Comparison of ENCODE assay signal across 1 cellular context in the genomic region with DNA sequence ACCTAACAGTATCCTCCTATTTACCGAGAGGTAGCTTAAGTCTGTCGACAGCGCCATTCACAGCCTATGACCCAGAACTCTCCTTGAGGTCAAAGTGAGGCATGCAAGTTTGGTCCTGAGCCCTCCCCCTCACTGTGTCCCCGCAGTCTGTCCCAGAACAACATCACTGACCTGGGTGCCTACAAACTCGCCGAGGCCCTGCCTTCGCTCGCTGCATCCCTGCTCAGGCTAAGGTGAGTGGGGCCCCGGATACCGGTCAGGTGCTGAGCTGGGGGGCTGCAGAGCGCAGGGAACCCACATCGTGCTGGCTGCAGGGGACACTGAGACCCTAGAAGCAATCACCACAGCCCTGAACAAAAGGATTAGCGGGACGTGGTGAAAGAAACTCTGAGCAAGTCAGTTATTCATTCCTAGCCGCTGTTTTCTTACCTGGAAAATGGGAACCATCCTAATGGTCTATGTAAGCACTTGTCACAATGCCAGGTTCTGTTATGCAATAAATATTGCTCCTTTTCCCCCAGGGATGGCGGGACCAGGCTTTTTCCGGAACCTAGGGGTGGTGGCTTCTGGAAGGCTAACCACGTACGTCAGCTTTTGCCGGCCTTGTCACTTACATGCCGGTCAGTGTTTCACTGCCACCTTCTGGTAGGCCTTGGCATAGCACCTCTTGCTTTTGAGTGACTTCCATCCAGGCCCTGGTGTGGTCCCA.
TF ChIP-seq lines count a peak whose summit lies in the region.

No MANE protein-coding gene starts in this region.

TF ChIP-seq in HepG2, 621 proteins besides CTCF, POLR2A, EP300 and RAD21 (continued from another document and continues in another):
- TF ChIP-seq, protein P1, sequence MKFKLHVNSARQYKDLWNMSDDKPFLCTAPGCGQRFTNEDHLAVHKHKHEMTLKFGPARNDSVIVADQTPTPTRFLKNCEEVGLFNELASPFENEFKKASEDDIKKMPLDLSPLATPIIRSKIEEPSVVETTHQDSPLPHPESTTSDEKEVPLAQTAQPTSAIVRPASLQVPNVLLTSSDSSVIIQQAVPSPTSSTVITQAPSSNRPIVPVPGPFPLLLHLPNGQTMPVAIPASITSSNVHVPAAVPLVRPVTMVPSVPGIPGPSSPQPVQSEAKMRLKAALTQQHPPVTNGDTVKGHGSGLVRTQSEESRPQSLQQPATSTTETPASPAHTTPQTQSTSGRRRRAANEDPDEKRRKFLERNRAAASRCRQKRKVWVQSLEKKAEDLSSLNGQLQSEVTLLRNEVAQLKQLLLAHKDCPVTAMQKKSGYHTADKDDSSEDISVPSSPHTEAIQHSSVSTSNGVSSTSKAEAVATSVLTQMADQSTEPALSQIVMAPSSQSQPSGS (CRISPR knock-in tag; IDR thresholded peaks at IDR 0.05): peak; percentile 73; the same call in 1 of the 2 replicates
- TF ChIP-seq MEIS1 (CRISPR knock-in tag; IDR thresholded peaks at IDR 0.05; ENCODE audit: borderline replicate concordance) (peak; percentile 75; the same call in 1 of the 2 replicates), WIZ (CRISPR knock-in tag; IDR thresholded peaks at IDR 0.05) (no peak), ZNF468 (CRISPR knock-in tag; IDR thresholded peaks at IDR 0.05) (no peak), ZNF75D (CRISPR knock-in tag; IDR thresholded peaks at IDR 0.05; ENCODE audit: borderline replicate concordance) (no peak), HMG20A (CRISPR knock-in tag; IDR thresholded peaks at IDR 0.05; ENCODE audit: borderline replicate concordance) (0 out of 2 replicates have a peak, but pooled peaks have one; percentile 53), HOXD1 (CRISPR knock-in tag; IDR thresholded peaks at IDR 0.05) (0 out of 2 replicates have a peak, but pooled peaks have one; percentile 64), RBM22 (optimal IDR thresholded peaks at IDR 0.05; ENCODE audit: low read length) (no peak), SYNCRIP (IDR thresholded peaks at IDR 0.05; ENCODE audit: insufficient read depth, low read depth, low read length) (no peak), HNF4A (CRISPR knock-in tag; IDR thresholded peaks at IDR 0.05) (peak; percentile 11; the same call in 1 of the 2 replicates), PRMT3 (CRISPR knock-in tag; IDR thresholded peaks at IDR 0.05; ENCODE audit: borderline replicate concordance, low read depth) (no peak), ARNT2 (CRISPR knock-in tag; IDR thresholded peaks at IDR 0.05; ENCODE audit: low read depth) (no peak), ZNF10 (CRISPR knock-in tag; IDR thresholded peaks at IDR 0.05; ENCODE audit: borderline replicate concordance, low read depth) (no peak), TCF7L2 (IDR thresholded peaks at IDR 0.05; ENCODE audit: low read depth, low read length) (no peak), SNRNP70 (IDR thresholded peaks at IDR 0.05; ENCODE audit: low read depth, low read length) (no peak), ZNF788 (CRISPR knock-in tag; IDR thresholded peaks at IDR 0.05; ENCODE audit: borderline replicate concordance) (no peak; the same call in 1 of the 2 replicates), TAF1 (CRISPR knock-in tag; IDR thresholded peaks at IDR 0.05) (no peak), PCBP2 (optimal IDR thresholded peaks at IDR 0.05; ENCODE audit: low read depth, low read length, poor library complexity, severe bottlenecking) (no peak), HOXA3 (CRISPR knock-in tag; IDR thresholded peaks at IDR 0.05) (peak; percentile 69), ZNF12 (CRISPR knock-in tag; IDR thresholded peaks at IDR 0.05) (no peak), ZNF552 (CRISPR knock-in tag; IDR thresholded peaks at IDR 0.05; ENCODE audit: borderline replicate concordance) (no peak; the same call in none of the 2 replicates), TAF15 (IDR thresholded peaks at IDR 0.05; ENCODE audit: low read depth, low read length, poor library complexity, severe bottlenecking) (no peak), NCOR1 (IDR thresholded peaks at IDR 0.05; ENCODE audit: borderline replicate concordance, low read length) (no peak), ZBTB8A (CRISPR knock-in tag; IDR thresholded peaks at IDR 0.05; ENCODE audit: borderline replicate concordance, low read depth) (no peak), ZNF557 (CRISPR knock-in tag; IDR thresholded peaks at IDR 0.05) (no peak), U2AF1 (optimal IDR thresholded peaks at IDR 0.05; ENCODE audit: low read depth, low read length) (no peak), ZNF124 (CRISPR knock-in tag; IDR thresholded peaks at IDR 0.05) (peak; percentile 81; the same call in 1 of the 2 replicates), ZNF24 (IDR thresholded peaks at IDR 0.05) (no peak), HCFC1 (IDR thresholded peaks at IDR 0.05; ENCODE audit: low read depth, low read length) (no peak), ZNF335 (CRISPR knock-in tag; IDR thresholded peaks at IDR 0.05) (peak; percentile 84), ZMYM3 (CRISPR knock-in tag; IDR thresholded peaks at IDR 0.05) (peak; percentile 94), SOX13 (IDR thresholded peaks at IDR 0.05) (no peak), SOX13 (CRISPR knock-in tag; conservative IDR thresholded peaks at IDR 0.05 in 1 of 2, IDR thresholded peaks at IDR 0.05 in 1 of 2) (peak in 1 of 2 experiments; percentile 58; a peak in 1 of 4 replicates), KDM6A (CRISPR knock-in tag; IDR thresholded peaks at IDR 0.05; ENCODE audit: low read depth) (no peak)
- TF ChIP-seq, protein P2, sequence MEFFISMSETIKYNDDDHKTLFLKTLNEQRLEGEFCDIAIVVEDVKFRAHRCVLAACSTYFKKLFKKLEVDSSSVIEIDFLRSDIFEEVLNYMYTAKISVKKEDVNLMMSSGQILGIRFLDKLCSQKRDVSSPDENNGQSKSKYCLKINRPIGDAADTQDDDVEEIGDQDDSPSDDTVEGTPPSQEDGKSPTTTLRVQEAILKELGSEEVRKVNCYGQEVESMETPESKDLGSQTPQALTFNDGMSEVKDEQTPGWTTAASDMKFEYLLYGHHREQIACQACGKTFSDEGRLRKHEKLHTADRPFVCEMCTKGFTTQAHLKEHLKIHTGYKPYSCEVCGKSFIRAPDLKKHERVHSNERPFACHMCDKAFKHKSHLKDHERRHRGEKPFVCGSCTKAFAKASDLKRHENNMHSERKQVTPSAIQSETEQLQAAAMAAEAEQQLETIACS (CRISPR knock-in tag; IDR thresholded peaks at IDR 0.05): no peak
- TF ChIP-seq, protein P3, sequence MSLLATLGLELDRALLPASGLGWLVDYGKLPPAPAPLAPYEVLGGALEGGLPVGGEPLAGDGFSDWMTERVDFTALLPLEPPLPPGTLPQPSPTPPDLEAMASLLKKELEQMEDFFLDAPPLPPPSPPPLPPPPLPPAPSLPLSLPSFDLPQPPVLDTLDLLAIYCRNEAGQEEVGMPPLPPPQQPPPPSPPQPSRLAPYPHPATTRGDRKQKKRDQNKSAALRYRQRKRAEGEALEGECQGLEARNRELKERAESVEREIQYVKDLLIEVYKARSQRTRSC (CRISPR knock-in tag; IDR thresholded peaks at IDR 0.05; ENCODE audit: low read depth): no peak
- TF ChIP-seq, protein P4, sequence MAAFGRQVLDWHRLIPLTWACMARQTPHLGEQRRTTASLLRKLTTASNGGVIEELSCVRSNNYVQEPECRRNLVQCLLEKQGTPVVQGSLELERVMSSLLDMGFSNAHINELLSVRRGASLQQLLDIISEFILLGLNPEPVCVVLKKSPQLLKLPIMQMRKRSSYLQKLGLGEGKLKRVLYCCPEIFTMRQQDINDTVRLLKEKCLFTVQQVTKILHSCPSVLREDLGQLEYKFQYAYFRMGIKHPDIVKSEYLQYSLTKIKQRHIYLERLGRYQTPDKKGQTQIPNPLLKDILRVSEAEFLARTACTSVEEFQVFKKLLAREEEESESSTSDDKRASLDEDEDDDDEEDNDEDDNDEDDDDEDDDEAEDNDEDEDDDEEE (CRISPR knock-in tag; IDR thresholded peaks at IDR 0.05): no peak
- TF ChIP-seq, protein P5, sequence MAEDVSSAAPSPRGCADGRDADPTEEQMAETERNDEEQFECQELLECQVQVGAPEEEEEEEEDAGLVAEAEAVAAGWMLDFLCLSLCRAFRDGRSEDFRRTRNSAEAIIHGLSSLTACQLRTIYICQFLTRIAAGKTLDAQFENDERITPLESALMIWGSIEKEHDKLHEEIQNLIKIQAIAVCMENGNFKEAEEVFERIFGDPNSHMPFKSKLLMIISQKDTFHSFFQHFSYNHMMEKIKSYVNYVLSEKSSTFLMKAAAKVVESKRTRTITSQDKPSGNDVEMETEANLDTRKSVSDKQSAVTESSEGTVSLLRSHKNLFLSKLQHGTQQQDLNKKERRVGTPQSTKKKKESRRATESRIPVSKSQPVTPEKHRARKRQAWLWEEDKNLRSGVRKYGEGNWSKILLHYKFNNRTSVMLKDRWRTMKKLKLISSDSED (CRISPR knock-in tag; IDR thresholded peaks at IDR 0.05): no peak
- TF ChIP-seq, protein P6, sequence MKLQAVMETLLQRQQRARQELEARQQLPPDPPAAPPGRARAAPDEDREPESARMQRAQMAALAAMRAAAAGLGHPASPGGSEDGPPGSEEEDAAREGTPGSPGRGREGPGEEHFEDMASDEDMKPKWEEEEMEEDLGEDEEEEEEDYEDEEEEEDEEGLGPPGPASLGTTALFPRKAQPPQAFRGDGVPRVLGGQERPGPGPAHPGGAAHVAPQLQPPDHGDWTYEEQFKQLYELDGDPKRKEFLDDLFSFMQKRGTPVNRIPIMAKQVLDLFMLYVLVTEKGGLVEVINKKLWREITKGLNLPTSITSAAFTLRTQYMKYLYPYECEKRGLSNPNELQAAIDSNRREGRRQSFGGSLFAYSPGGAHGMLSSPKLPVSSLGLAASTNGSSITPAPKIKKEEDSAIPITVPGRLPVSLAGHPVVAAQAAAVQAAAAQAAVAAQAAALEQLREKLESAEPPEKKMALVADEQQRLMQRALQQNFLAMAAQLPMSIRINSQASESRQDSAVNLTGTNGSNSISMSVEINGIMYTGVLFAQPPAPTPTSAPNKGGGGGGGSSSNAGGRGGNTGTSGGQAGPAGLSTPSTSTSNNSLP (IDR thresholded peaks at IDR 0.05; ENCODE audit: low read depth, low read length): no peak
- TF ChIP-seq, protein P7, sequence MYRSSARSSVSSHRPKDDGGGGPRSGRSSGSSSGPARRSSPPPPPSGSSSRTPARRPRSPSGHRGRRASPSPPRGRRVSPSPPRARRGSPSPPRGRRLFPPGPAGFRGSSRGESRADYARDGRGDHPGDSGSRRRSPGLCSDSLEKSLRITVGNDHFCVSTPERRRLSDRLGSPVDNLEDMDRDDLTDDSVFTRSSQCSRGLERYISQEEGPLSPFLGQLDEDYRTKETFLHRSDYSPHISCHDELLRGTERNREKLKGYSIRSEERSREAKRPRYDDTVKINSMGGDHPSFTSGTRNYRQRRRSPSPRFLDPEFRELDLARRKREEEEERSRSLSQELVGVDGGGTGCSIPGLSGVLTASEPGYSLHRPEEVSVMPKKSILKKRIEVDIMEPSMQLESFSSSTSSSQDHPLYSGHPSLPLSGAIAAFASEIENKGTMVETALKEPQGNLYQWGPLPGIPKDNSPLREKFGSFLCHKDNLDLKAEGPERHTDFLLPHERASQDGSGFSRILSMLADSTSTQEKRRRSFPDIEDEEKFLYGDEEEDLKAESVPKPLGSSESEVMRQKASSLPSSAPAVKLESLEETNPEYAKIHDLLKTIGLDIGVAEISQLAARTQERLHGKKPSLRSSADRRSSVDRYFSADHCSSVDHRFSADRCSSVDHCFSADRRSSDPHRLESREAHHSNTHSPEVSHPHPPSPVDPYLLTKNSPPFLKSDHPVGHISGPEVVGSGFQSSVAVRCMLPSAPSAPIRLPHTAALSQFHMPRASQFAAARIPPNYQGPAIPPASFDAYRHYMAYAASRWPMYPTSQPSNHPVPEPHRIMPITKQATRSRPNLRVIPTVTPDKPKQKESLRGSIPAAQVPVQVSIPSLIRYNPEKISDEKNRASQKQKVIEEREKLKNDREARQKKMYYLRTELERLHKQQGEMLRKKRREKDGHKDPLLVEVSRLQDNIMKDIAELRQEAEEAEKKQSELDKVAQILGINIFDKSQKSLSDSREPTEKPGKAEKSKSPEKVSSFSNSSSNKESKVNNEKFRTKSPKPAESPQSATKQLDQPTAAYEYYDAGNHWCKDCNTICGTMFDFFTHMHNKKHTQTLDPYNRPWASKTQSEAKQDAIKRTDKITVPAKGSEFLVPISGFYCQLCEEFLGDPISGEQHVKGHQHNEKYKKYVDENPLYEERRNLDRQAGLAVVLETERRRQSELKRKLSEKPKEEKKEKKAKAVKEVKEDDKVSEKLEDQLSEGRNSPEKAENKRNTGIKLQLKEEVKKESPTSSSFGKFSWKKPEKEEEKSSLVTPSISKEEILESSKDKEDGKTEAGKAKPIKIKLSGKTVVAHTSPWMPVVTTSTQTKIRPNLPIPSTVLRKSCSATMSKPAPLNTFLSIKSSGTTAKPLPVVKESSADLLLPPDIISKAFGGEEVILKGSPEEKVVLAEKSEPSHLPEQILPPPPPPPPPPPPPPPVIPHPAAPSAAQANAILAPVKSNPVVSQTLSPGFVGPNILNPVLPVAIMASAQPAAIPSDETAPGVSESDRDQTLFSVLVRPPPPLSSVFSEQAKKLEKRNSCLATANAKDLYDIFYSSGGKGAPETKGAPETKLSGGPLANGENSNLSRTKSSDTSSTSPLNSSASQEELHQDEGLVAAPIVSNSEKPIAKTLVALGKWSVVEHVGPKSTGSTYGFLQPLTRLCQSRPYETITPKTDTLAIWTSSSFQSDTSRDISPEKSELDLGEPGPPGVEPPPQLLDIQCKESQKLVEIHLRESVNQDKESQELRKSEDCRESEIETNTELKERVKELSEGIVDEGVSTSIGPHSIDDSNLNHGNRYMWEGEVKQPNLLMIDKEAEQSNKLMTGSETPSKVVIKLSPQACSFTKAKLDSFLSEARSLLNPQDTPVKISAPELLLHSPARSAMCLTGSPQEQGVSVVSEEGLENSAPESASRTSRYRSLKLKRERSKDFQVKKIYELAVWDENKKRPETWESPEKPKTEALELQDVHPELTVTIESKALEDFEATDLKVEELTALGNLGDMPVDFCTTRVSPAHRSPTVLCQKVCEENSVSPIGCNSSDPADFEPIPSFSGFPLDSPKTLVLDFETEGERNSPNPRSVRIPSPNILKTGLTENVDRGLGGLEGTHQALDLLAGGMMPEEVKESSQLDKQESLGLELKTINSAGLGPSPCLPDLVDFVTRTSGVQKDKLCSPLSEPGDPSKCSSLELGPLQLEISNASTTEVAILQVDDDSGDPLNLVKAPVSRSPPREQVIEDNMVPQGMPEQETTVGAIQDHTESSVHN (CRISPR knock-in tag; IDR thresholded peaks at IDR 0.05): 0 out of 2 replicates have a peak, but pooled peaks have one; percentile 62
- TF ChIP-seq, protein P8, sequence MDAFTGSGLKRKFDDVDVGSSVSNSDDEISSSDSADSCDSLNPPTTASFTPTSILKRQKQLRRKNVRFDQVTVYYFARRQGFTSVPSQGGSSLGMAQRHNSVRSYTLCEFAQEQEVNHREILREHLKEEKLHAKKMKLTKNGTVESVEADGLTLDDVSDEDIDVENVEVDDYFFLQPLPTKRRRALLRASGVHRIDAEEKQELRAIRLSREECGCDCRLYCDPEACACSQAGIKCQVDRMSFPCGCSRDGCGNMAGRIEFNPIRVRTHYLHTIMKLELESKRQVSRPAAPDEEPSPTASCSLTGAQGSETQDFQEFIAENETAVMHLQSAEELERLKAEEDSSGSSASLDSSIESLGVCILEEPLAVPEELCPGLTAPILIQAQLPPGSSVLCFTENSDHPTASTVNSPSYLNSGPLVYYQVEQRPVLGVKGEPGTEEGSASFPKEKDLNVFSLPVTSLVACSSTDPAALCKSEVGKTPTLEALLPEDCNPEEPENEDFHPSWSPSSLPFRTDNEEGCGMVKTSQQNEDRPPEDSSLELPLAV (CRISPR knock-in tag; conservative IDR thresholded peaks at IDR 0.05; ENCODE audit: low read depth): no peak
